Comparison of ENCODE assay signal across 1 cellular context in genomic region chr7:43460733-43461348, GRCh38.
TF ChIP-seq lines count a peak whose summit lies in the region.

No MANE protein-coding gene starts in this region.

TF ChIP-seq in HepG2, 621 proteins besides CTCF, POLR2A, EP300 and RAD21 (continued from another document and continues in another):
- TF ChIP-seq, protein P1, sequence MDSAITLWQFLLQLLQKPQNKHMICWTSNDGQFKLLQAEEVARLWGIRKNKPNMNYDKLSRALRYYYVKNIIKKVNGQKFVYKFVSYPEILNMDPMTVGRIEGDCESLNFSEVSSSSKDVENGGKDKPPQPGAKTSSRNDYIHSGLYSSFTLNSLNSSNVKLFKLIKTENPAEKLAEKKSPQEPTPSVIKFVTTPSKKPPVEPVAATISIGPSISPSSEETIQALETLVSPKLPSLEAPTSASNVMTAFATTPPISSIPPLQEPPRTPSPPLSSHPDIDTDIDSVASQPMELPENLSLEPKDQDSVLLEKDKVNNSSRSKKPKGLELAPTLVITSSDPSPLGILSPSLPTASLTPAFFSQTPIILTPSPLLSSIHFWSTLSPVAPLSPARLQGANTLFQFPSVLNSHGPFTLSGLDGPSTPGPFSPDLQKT (CRISPR knock-in tag; IDR thresholded peaks at IDR 0.05; ENCODE audit: borderline replicate concordance), result no peak
- TF ChIP-seq ZNF383 (CRISPR knock-in tag; IDR thresholded peaks at IDR 0.05; ENCODE audit: borderline replicate concordance) (no peak), ZNF549 (CRISPR knock-in tag; IDR thresholded peaks at IDR 0.05) (no peak), SSRP1 (CRISPR knock-in tag; IDR thresholded peaks at IDR 0.05) (no peak), POLR2G (IDR thresholded peaks at IDR 0.05; ENCODE audit: low read depth, low read length) (no peak), HIVEP1 (CRISPR knock-in tag; IDR thresholded peaks at IDR 0.05) (no peak), PRPF4 (IDR thresholded peaks at IDR 0.05; ENCODE audit: low read depth, low read length, poor library complexity, severe bottlenecking) (no peak), ZNF766 (CRISPR knock-in tag; IDR thresholded peaks at IDR 0.05; ENCODE audit: borderline replicate concordance) (no peak), ZNF232 (CRISPR knock-in tag; IDR thresholded peaks at IDR 0.05; ENCODE audit: borderline replicate concordance) (no peak), ZNF441 (CRISPR knock-in tag; IDR thresholded peaks at IDR 0.05; ENCODE audit: borderline replicate concordance) (no peak), ZNF782 (CRISPR knock-in tag; IDR thresholded peaks at IDR 0.05; ENCODE audit: borderline replicate concordance) (no peak), NRL (CRISPR knock-in tag; IDR thresholded peaks at IDR 0.05; ENCODE audit: borderline replicate concordance) (no peak), PAF1 (CRISPR knock-in tag; IDR thresholded peaks at IDR 0.05) (no peak), ZNF367 (CRISPR knock-in tag; IDR thresholded peaks at IDR 0.05; ENCODE audit: borderline replicate concordance) (no peak), ZNF737 (CRISPR knock-in tag; IDR thresholded peaks at IDR 0.05; ENCODE audit: borderline replicate concordance) (no peak), ZNF577 (CRISPR knock-in tag; IDR thresholded peaks at IDR 0.05; ENCODE audit: borderline replicate concordance, low read depth) (no peak), HNRNPH1 (optimal IDR thresholded peaks at IDR 0.05; ENCODE audit: low read depth, low read length) (no peak), ZNF572 (CRISPR knock-in tag; IDR thresholded peaks at IDR 0.05) (no peak), ZNF136 (CRISPR knock-in tag; IDR thresholded peaks at IDR 0.05; ENCODE audit: low read depth) (no peak), ADNP (CRISPR knock-in tag; IDR thresholded peaks at IDR 0.05) (no peak), NR2C2 (CRISPR knock-in tag; IDR thresholded peaks at IDR 0.05; ENCODE audit: borderline replicate concordance) (no peak), ETV6 (CRISPR knock-in tag; conservative IDR thresholded peaks at IDR 0.05) (no peak), RBFOX2 (IDR thresholded peaks at IDR 0.05; ENCODE audit: low read depth, low read length) (no peak), ZNF331 (CRISPR knock-in tag; IDR thresholded peaks at IDR 0.05) (no peak), ZNF800 (CRISPR knock-in tag; IDR thresholded peaks at IDR 0.05) (no peak), HDAC6 (IDR thresholded peaks at IDR 0.05; ENCODE audit: low read depth, low read length) (no peak), REPIN1 (CRISPR knock-in tag; IDR thresholded peaks at IDR 0.05; ENCODE audit: borderline replicate concordance, low read depth) (no peak), ATAD3A (CRISPR knock-in tag; IDR thresholded peaks at IDR 0.05) (no peak), SOX5 (CRISPR knock-in tag; IDR thresholded peaks at IDR 0.05; ENCODE audit: borderline replicate concordance) (0 out of 2 replicates have a peak, but pooled peaks have one; percentile 44), ZKSCAN1 (IDR thresholded peaks at IDR 0.05; ENCODE audit: low read length) (no peak), FOXA1 (IDR thresholded peaks at IDR 0.05) (no peak), FOXA1 (CRISPR knock-in tag; IDR thresholded peaks at IDR 0.05) (peak; percentile 83), MAFG (CRISPR knock-in tag; IDR thresholded peaks at IDR 0.05) (no peak), NAIF1 (CRISPR knock-in tag; IDR thresholded peaks at IDR 0.05; ENCODE audit: borderline replicate concordance) (no peak), CREB1 (IDR thresholded peaks at IDR 0.05) (no peak), CREB1 (CRISPR knock-in tag; IDR thresholded peaks at IDR 0.05) (no peak), ZFX (CRISPR knock-in tag; IDR thresholded peaks at IDR 0.05; ENCODE audit: low read depth) (peak; percentile 31; the same call in 1 of the 2 replicates), PAX8 (CRISPR knock-in tag; IDR thresholded peaks at IDR 0.05; ENCODE audit: borderline replicate concordance) (no peak), ATF1 (CRISPR knock-in tag; IDR thresholded peaks at IDR 0.05) (no peak), PREB (CRISPR knock-in tag; IDR thresholded peaks at IDR 0.05) (no peak)
- TF ChIP-seq, protein P2, sequence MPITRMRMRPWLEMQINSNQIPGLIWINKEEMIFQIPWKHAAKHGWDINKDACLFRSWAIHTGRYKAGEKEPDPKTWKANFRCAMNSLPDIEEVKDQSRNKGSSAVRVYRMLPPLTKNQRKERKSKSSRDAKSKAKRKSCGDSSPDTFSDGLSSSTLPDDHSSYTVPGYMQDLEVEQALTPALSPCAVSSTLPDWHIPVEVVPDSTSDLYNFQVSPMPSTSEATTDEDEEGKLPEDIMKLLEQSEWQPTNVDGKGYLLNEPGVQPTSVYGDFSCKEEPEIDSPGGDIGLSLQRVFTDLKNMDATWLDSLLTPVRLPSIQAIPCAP (CRISPR knock-in tag; IDR thresholded peaks at IDR 0.05; ENCODE audit: low read depth), result no peak
- TF ChIP-seq, protein P3, sequence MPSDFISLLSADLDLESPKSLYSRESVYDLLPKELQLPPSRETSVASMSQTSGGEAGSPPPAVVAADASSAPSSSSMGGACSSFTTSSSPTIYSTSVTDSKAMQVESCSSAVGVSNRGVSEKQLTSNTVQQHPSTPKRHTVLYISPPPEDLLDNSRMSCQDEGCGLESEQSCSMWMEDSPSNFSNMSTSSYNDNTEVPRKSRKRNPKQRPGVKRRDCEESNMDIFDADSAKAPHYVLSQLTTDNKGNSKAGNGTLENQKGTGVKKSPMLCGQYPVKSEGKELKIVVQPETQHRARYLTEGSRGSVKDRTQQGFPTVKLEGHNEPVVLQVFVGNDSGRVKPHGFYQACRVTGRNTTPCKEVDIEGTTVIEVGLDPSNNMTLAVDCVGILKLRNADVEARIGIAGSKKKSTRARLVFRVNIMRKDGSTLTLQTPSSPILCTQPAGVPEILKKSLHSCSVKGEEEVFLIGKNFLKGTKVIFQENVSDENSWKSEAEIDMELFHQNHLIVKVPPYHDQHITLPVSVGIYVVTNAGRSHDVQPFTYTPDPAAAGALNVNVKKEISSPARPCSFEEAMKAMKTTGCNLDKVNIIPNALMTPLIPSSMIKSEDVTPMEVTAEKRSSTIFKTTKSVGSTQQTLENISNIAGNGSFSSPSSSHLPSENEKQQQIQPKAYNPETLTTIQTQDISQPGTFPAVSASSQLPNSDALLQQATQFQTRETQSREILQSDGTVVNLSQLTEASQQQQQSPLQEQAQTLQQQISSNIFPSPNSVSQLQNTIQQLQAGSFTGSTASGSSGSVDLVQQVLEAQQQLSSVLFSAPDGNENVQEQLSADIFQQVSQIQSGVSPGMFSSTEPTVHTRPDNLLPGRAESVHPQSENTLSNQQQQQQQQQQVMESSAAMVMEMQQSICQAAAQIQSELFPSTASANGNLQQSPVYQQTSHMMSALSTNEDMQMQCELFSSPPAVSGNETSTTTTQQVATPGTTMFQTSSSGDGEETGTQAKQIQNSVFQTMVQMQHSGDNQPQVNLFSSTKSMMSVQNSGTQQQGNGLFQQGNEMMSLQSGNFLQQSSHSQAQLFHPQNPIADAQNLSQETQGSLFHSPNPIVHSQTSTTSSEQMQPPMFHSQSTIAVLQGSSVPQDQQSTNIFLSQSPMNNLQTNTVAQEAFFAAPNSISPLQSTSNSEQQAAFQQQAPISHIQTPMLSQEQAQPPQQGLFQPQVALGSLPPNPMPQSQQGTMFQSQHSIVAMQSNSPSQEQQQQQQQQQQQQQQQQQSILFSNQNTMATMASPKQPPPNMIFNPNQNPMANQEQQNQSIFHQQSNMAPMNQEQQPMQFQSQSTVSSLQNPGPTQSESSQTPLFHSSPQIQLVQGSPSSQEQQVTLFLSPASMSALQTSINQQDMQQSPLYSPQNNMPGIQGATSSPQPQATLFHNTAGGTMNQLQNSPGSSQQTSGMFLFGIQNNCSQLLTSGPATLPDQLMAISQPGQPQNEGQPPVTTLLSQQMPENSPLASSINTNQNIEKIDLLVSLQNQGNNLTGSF (CRISPR knock-in tag; IDR thresholded peaks at IDR 0.05), result no peak
- TF ChIP-seq, protein P4, sequence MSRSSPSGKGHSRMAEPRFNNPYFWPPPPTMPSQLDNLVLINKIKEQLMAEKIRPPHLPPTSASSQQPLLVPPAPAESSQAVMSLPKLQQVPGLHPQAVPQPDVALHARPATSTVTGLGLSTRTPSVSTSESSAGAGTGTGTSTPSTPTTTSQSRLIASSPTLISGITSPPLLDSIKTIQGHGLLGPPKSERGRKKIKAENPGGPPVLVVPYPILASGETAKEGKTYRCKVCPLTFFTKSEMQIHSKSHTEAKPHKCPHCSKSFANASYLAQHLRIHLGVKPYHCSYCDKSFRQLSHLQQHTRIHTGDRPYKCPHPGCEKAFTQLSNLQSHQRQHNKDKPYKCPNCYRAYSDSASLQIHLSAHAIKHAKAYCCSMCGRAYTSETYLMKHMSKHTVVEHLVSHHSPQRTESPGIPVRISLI (CRISPR knock-in tag; IDR thresholded peaks at IDR 0.05; ENCODE audit: borderline replicate concordance), result no peak
- TF ChIP-seq, protein P5, sequence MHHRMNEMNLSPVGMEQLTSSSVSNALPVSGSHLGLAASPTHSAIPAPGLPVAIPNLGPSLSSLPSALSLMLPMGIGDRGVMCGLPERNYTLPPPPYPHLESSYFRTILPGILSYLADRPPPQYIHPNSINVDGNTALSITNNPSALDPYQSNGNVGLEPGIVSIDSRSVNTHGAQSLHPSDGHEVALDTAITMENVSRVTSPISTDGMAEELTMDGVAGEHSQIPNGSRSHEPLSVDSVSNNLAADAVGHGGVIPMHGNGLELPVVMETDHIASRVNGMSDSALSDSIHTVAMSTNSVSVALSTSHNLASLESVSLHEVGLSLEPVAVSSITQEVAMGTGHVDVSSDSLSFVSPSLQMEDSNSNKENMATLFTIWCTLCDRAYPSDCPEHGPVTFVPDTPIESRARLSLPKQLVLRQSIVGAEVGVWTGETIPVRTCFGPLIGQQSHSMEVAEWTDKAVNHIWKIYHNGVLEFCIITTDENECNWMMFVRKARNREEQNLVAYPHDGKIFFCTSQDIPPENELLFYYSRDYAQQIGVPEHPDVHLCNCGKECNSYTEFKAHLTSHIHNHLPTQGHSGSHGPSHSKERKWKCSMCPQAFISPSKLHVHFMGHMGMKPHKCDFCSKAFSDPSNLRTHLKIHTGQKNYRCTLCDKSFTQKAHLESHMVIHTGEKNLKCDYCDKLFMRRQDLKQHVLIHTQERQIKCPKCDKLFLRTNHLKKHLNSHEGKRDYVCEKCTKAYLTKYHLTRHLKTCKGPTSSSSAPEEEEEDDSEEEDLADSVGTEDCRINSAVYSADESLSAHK (CRISPR knock-in tag; IDR thresholded peaks at IDR 0.05; ENCODE audit: borderline replicate concordance), result no peak
- TF ChIP-seq, protein P6, sequence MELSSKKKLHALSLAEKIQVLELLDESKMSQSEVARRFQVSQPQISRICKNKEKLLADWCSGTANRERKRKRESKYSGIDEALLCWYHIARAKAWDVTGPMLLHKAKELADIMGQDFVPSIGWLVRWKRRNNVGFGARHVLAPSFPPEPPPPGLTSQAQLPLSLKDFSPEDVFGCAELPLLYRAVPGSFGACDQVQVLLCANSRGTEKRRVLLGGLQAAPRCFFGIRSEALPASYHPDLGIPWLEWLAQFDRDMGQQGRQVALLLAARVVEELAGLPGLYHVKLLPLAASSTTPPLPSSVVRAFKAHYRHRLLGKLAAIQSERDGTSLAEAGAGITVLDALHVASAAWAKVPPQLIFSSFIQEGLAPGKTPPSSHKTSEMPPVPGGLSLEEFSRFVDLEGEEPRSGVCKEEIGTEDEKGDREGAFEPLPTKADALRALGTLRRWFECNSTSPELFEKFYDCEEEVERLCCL (CRISPR knock-in tag; IDR thresholded peaks at IDR 0.05; ENCODE audit: borderline replicate concordance), result no peak
- TF ChIP-seq, protein P7, sequence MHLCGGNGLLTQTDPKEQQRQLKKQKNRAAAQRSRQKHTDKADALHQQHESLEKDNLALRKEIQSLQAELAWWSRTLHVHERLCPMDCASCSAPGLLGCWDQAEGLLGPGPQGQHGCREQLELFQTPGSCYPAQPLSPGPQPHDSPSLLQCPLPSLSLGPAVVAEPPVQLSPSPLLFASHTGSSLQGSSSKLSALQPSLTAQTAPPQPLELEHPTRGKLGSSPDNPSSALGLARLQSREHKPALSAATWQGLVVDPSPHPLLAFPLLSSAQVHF (CRISPR knock-in tag; IDR thresholded peaks at IDR 0.05), result no peak
- TF ChIP-seq, protein P8, sequence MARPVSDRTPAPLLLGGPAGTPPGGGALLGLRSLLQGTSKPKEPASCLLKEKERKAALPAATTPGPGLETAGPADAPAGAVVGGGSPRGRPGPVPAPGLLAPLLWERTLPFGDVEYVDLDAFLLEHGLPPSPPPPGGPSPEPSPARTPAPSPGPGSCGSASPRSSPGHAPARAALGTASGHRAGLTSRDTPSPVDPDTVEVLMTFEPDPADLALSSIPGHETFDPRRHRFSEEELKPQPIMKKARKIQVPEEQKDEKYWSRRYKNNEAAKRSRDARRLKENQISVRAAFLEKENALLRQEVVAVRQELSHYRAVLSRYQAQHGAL (CRISPR knock-in tag; IDR thresholded peaks at IDR 0.05; ENCODE audit: not compliant biosample characterization), result no peak
